Comparison of ENCODE assay signal across 8 cellular contexts in genomic region chr14:105087963-105088811, GRCh38. TPM values are rescaled to one million over a fixed set of nuclear protein-coding genes. Genes with fewer than 3 reads are reported as not detected.
DNase-seq lines count a peak whose midpoint lies in the region; ATAC-seq, FAIRE-seq and TF ChIP-seq lines count a peak whose summit lies in the region.

No MANE protein-coding gene starts in this region.

- peak overlapping the region; percentile 93 for H3K4me2 ChIP-seq in GM12878 (ENCODE audit: control insufficient read depth, insufficient read depth)

- TF ChIP-seq RAD21 in GM12878 (IDR thresholded peaks at IDR 0.05; ENCODE audit: insufficient read depth, low read depth, low read length), result no peak

- POLR2A ChIA-PET in GM12878 (lab: Charles Lee), result interaction anchor here (0.8 to 2.6 kb wide), 5 partner anchors 15 to 194 kb away, joined by 3 to 23 read pairs (median 4); partner anchors contain the start of gene GPR132

- peaks cover 52% of the 10 kb centered on the region for H3K27me3 ChIP-seq in HUES6 (ENCODE audit: control insufficient read depth, insufficient read depth, low read length)
- no peaks in the 10 kb centered on the region for H3K27me3 ChIP-seq in GM12878 (replicated peaks in 1 of 2; ENCODE audit: control insufficient read depth in 2 of 2, insufficient read depth in 2 of 2, low read length in 1 of 2)
- H3K27me3 ChIP-seq in transverse colon, result peaks cover 14% of the 10 kb centered on the region

- H3K4me3 ChIP-seq in AG10803 (ENCODE audit: low read length), result peak overlapping the region; percentile 43
- H3K4me3 ChIP-seq in HUES6 (ENCODE audit: low read depth, low read length), result peak overlapping the region; percentile 77
- peak overlapping the region; percentile 40; the same call in 1 of the 2 replicates for H3K4me3 ChIP-seq in GM12878
- peak overlapping the region in 3 of 4 donors; percentile 22 to 54 (median 46) for H3K4me3 ChIP-seq in transverse colon

- no peak overlapping the region for H3K27ac ChIP-seq in HUES6 (ENCODE audit: low read depth, low read length)
- H3K27ac ChIP-seq in GM12878 (ENCODE audit: control insufficient read depth, insufficient read depth), result no peak overlapping the region
- H3K27ac ChIP-seq in transverse colon, result peak overlapping the region; percentile 27 to 81 (median 66)

- no peak for FAIRE-seq in GM12878 (lab: Jason Lieb, UNC)

- no peaks in the 10 kb centered on the region for H4K20me1 ChIP-seq in GM12878 (ENCODE audit: control insufficient read depth, insufficient read depth)

- SMC1A ChIA-PET in GM12878 (lab: Charles Lee; ENCODE audit: uncharacterized antibody, unreplicated experiment), result interaction anchor here (1.9 to 4.6 kb wide), 4 partner anchors 13 to 42 kb away, joined by 6 to 47 read pairs (median 20); partner anchors contain the start of gene GPR132

- CTCF ChIA-PET in GM12878 (lab: Yijun Ruan, JAX), result interaction anchor here (0.9 to 5.7 kb wide), 4 partner anchors 15 to 264 kb away, joined by 3 to 114 read pairs (median 46); partner anchors contain the start of gene GPR132

- no peak overlapping the region; the same call in 1 of the 2 replicates for H2AFZ ChIP-seq in GM12878 (ENCODE audit: control insufficient read depth, low read depth, low read length)

- WGBS in GM12878 (ENCODE audit: insufficient coverage, insufficient replicate concordance, low lambda C conversion rate, missing lambda C conversion rate), result 22% methylated on average over 35 of the region's 44 CpGs
- WGBS in transverse colon (ENCODE audit: low coverage in 1 of 2), 2 donors, result 17% methylated on average over 41 of the region's 44 CpGs; no CpG with 5 or more reads in 1 of the 2 donors

- in situ Hi-C loops in GM12878 (cut with MboI), result no loop called here
- in situ Hi-C loops in transverse colon (cut with MboI; ENCODE audit: low pct_ligation_motif_present in 1 of 4, low pct_unique_long_range_greater_than_20kb in 1 of 4, low sequenced_read_pairs in 3 of 4), result loop anchor here in 1 of 4 donors (25.0 kb wide), 1 partner anchor 199 kb away; no protein-coding TSS in a partner anchor

- TF ChIP-seq POLR2A in GM12878 (IDR thresholded peaks at IDR 0.05; ENCODE audit: low read depth, low read length), result no peak
- TF ChIP-seq POLR2A in transverse colon (IDR thresholded peaks at IDR 0.05), result no peak

- H3K9ac ChIP-seq in HUES6 (ENCODE audit: low read length), result peak overlapping the region; percentile 64
- H3K9ac ChIP-seq in GM12878 (ENCODE audit: control insufficient read depth, insufficient read depth, low read length), result no peak overlapping the region

- H3K36me3 ChIP-seq in HUES6 (ENCODE audit: control insufficient read depth, insufficient read depth, low read length) (no peaks in the 10 kb centered on the region), GM12878 (ENCODE audit: control insufficient read depth in 2 of 2, insufficient read depth in 2 of 2, low read length in 1 of 2) (no peaks in the 10 kb centered on the region), transverse colon (no peaks in the 10 kb centered on the region)

- no peak for TF ChIP-seq EP300 in GM12878 (IDR thresholded peaks at IDR 0.05; ENCODE audit: borderline replicate concordance in 1 of 2, control insufficient read depth in 1 of 2, low read depth in 2 of 2, low read length in 2 of 2)
- no peak for TF ChIP-seq EP300 in transverse colon (IDR thresholded peaks at IDR 0.05; ENCODE audit: low read depth)

- intact Hi-C loops in GM12878 (cut with micrococcal nuclease; ENCODE audit: unreplicated experiment), result no loop called here
- intact Hi-C loops in transverse colon (cut with DNase I; ENCODE audit: low total_unique reads), result no loop called here

- DNase-seq in AG10803 (ENCODE audit: low read depth) (peak; percentile 67), GM12878 (ENCODE audit: low read depth, low spot score) (no peak), islet precursor cell (peak; percentile 98), transverse colon (peak; percentile 31)

- H3K9me3 ChIP-seq in HUES6 (ENCODE audit: control insufficient read depth, insufficient read depth, low read depth, low read length) (no peaks in the 10 kb centered on the region), GM12878 (replicated peaks; ENCODE audit: control insufficient read depth, insufficient read depth, low read length) (no peaks in the 10 kb centered on the region), transverse colon (no peaks in the 10 kb centered on the region)

- TF ChIP-seq CTCF in AG10803 (conservative IDR thresholded peaks at IDR 0.05; ENCODE audit: low read length) (no peak), GM12878 (IDR thresholded peaks at IDR 0.05 in 2 of 3, conservative IDR thresholded peaks at IDR 0.05 in 1 of 3; ENCODE audit: control insufficient read depth in 2 of 3, extremely low read depth in 1 of 3, insufficient read depth in 1 of 3, low read depth in 3 of 3, low read length in 3 of 3) (no peak), transverse colon (IDR thresholded peaks at IDR 0.05) (no peak)

- H3K4me1 ChIP-seq in HUES6 (ENCODE audit: control insufficient read depth, insufficient read depth, low read length) (peaks cover 33% of the 10 kb centered on the region), GM12878 (ENCODE audit: control insufficient read depth, insufficient read depth, low read length) (peaks cover 20% of the 10 kb centered on the region), transverse colon (peaks cover 23 to 62% (median 56%) of the 10 kb centered on the region in 4 donors)

- H3K79me2 ChIP-seq in GM12878 (ENCODE audit: control insufficient read depth, insufficient read depth, low read length), result no peaks in the 10 kb centered on the region; the same call in 1 of the 2 replicates

- RAD21 ChIA-PET in GM12878 (lab: Charles Lee; ENCODE audit: unreplicated experiment), result interaction anchor here (0.8 to 3.1 kb wide), 6 partner anchors 15 to 263 kb away, joined by 3 to 37 read pairs (median 9); partner anchors contain the start of genes CDCA4 and GPR132

- no TSS peak for BruUV-seq in GM12878 (replicated peaks; lab: Mats Ljungman, UMichigan)

- ATAC-seq in GM12878 (no peak), HG03457 (IDR thresholded peaks at IDR 0.05; ENCODE audit: unreplicated experiment) (no peak), HG02852 (IDR thresholded peaks at IDR 0.05; ENCODE audit: unreplicated experiment) (no peak), HG02884 (IDR thresholded peaks at IDR 0.05; ENCODE audit: unreplicated experiment) (no peak)

TF ChIP-seq in GM12878, 131 proteins besides CTCF, POLR2A, EP300 and RAD21:
- peak; percentile 64 to 77; a peak in 3 of 4 replicates for TF ChIP-seq BHLHE40 (IDR thresholded peaks at IDR 0.05; ENCODE audit: borderline replicate concordance in 1 of 2, low read depth in 2 of 2, low read length in 1 of 2)
- TF ChIP-seq E4F1 (IDR thresholded peaks at IDR 0.05; ENCODE audit: borderline replicate concordance, partially characterized antibody), result no peak
- TF ChIP-seq MEF2B (IDR thresholded peaks at IDR 0.05; ENCODE audit: partially characterized antibody, poor library complexity, severe bottlenecking), result peak; percentile 22
- TF ChIP-seq JUNB (IDR thresholded peaks at IDR 0.05), result no peak

RNA-seq across cellular contexts. Expression of gene GPR132, which starts 23.0 kb away (rescaled TPM):
- total RNA-seq in GM12878 (2013; cell fraction: nucleolus; rRNA removed), result 118 and 130 TPM in 2 replicates
- total RNA-seq in GM12878 (2014; rRNA removed) (45.8 and 49.3 TPM in 2 replicates), GM12878 (2014; rRNA removed; fragmentation: Illumina TruSeq; extraction: Trizol) (20.3 and 21.0 TPM in 2 replicates), GM12878 (2021) (39.6 and 40.3 TPM in 2 replicates), transverse colon (10 to 100 TPM in 1 of 4 donors, 1 to 10 TPM in 1, under 1 TPM in 2; 0.20 to 11.6 (median 2.1) TPM)
- polyA plus RNA-seq in GM12878 (2011; ENCODE audit: low read depth), result 9.9 TPM
- polyA plus RNA-seq in GM12878 (2011; rRNA removed) (10.2 and 14.9 TPM in 2 replicates), GM12878 (2014; fragmentation: Illumina TruSeq; extraction: Trizol) (4.9 and 14.5 TPM in 2 replicates), GM12878 (2014; fragmentation: Nextera tagmentation; extraction: Ambion mirVana) (1 to 10 TPM; 1.9 to 2.2 TPM), GM12878 (2014; rRNA removed) (30.0 and 30.7 TPM in 2 replicates), GM12878 (2016; fragmentation: Nextera tagmentation; extraction: Ambion mirVana) (10 to 100 TPM; 19.8 to 21.7 TPM)
- polyA plus RNA-seq in GM12878 (2011; cell fraction: cytosol; rRNA removed), result 23.7 and 36.1 TPM in 2 replicates
- polyA plus RNA-seq in GM12878 (2011; cell fraction: nucleus; rRNA removed), result 47.6 and 57.0 TPM in 2 replicates
- polyA plus RNA-seq in GM12878 (2012), result 22.6 and 24.5 TPM in 2 replicates
- 38.5 and 63.1 TPM in 2 replicates for polyA minus RNA-seq in GM12878 (2011; rRNA and poly(A)+ RNA removed)
- polyA minus RNA-seq in GM12878 (2011; cell fraction: cytosol; rRNA and poly(A)+ RNA removed), result 15.9 and 17.0 TPM in 2 replicates
- 15.6 and 33.9 TPM in 2 replicates for polyA minus RNA-seq in GM12878 (2011; cell fraction: nucleus; rRNA and poly(A)+ RNA removed)

Comparison
In these comparisons a context has a peak if more than half of its experiments do, and no peak if none do; other contexts are left out.
1. H3K27ac ChIP-seq: peak in transverse colon (4 of 4); none in HUES6 (single experiment) and GM12878 (single experiment).
2. Peak in every context shown above with its lines, with median percentiles within 50 percentile points of each other: H3K4me3 ChIP-seq.